In the genomic region with DNA sequence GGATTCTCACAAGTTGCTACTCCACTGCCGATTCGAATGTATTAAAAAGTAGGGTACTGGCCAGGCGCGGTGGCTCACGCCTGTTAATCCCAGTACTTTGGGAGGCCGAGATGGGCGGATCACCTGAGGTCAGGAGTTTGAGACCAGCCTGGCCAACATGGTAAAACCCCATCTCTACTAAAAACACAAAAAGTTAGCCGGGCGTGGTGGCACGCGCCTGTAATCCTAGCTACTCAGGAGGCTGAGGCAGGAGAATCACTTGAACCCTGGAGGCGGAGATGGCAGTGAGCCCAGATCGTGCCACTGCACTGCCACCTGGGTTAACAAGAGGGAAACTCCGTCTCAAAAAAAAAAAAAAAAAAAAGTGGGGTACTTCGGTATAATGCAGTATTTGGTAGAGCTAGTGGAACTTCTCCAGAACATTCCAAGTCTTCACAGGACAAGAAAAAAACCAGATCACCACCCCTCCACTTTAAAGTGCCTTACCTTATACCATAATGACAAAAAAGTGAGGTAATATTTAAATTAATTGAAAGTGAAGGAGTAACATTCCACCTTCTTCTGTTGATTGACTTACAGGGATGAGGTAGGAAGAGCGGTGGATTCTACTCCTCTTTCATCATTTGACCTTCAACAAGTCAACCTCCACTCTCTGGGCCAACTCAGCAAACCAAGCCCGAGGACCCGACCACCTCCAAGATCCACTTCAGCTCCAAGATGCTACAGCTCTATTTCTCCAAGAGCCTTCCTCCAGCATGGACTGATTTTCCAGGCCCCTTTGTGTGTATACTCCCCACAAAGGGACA, we compare ENCODE assay signal across 1 cellular context.
TF ChIP-seq lines count a peak whose summit lies in the region.

No MANE protein-coding gene starts in this region.

TF ChIP-seq in HCT116, 20 proteins besides CTCF, POLR2A, EP300 and RAD21:
- no peak for TF ChIP-seq TCF7L2 (IDR thresholded peaks at IDR 0.05; ENCODE audit: borderline replicate concordance, extremely low read depth, insufficient read depth, insufficient read length)
- TF ChIP-seq, protein P1, sequence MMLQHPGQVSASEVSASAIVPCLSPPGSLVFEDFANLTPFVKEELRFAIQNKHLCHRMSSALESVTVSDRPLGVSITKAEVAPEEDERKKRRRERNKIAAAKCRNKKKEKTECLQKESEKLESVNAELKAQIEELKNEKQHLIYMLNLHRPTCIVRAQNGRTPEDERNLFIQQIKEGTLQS (IDR thresholded peaks at IDR 0.05) = no peak
- no peak for TF ChIP-seq EZH2 (IDR thresholded peaks at IDR 0.05)
- no peak for TF ChIP-seq SIN3A (IDR thresholded peaks at IDR 0.05; ENCODE audit: low read depth)
- no peak for TF ChIP-seq CEBPB (IDR thresholded peaks at IDR 0.05; ENCODE audit: low read depth)
- TF ChIP-seq, protein P2, sequence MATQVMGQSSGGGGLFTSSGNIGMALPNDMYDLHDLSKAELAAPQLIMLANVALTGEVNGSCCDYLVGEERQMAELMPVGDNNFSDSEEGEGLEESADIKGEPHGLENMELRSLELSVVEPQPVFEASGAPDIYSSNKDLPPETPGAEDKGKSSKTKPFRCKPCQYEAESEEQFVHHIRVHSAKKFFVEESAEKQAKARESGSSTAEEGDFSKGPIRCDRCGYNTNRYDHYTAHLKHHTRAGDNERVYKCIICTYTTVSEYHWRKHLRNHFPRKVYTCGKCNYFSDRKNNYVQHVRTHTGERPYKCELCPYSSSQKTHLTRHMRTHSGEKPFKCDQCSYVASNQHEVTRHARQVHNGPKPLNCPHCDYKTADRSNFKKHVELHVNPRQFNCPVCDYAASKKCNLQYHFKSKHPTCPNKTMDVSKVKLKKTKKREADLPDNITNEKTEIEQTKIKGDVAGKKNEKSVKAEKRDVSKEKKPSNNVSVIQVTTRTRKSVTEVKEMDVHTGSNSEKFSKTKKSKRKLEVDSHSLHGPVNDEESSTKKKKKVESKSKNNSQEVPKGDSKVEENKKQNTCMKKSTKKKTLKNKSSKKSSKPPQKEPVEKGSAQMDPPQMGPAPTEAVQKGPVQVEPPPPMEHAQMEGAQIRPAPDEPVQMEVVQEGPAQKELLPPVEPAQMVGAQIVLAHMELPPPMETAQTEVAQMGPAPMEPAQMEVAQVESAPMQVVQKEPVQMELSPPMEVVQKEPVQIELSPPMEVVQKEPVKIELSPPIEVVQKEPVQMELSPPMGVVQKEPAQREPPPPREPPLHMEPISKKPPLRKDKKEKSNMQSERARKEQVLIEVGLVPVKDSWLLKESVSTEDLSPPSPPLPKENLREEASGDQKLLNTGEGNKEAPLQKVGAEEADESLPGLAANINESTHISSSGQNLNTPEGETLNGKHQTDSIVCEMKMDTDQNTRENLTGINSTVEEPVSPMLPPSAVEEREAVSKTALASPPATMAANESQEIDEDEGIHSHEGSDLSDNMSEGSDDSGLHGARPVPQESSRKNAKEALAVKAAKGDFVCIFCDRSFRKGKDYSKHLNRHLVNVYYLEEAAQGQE (IDR thresholded peaks at IDR 0.05; ENCODE audit: low read depth) = no peak
- TF ChIP-seq EZH2phosphoT487 (IDR thresholded peaks at IDR 0.05; ENCODE audit: borderline replicate concordance) = no peak
- no peak for TF ChIP-seq FOSL1 (IDR thresholded peaks at IDR 0.05; ENCODE audit: low read depth)
- no peak for TF ChIP-seq ELF1 (IDR thresholded peaks at IDR 0.05; ENCODE audit: borderline replicate concordance, low read depth)
- TF ChIP-seq JUND (IDR thresholded peaks at IDR 0.05) = no peak
- TF ChIP-seq, protein P3, sequence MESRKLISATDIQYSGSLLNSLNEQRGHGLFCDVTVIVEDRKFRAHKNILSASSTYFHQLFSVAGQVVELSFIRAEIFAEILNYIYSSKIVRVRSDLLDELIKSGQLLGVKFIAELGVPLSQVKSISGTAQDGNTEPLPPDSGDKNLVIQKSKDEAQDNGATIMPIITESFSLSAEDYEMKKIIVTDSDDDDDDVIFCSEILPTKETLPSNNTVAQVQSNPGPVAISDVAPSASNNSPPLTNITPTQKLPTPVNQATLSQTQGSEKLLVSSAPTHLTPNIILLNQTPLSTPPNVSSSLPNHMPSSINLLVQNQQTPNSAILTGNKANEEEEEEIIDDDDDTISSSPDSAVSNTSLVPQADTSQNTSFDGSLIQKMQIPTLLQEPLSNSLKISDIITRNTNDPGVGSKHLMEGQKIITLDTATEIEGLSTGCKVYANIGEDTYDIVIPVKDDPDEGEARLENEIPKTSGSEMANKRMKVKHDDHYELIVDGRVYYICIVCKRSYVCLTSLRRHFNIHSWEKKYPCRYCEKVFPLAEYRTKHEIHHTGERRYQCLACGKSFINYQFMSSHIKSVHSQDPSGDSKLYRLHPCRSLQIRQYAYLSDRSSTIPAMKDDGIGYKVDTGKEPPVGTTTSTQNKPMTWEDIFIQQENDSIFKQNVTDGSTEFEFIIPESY (IDR thresholded peaks at IDR 0.05; ENCODE audit: extremely low read depth, insufficient replicate concordance, low read length) = no peak
